8 cellular contexts compared by ENCODE assay signal in the genomic region with DNA sequence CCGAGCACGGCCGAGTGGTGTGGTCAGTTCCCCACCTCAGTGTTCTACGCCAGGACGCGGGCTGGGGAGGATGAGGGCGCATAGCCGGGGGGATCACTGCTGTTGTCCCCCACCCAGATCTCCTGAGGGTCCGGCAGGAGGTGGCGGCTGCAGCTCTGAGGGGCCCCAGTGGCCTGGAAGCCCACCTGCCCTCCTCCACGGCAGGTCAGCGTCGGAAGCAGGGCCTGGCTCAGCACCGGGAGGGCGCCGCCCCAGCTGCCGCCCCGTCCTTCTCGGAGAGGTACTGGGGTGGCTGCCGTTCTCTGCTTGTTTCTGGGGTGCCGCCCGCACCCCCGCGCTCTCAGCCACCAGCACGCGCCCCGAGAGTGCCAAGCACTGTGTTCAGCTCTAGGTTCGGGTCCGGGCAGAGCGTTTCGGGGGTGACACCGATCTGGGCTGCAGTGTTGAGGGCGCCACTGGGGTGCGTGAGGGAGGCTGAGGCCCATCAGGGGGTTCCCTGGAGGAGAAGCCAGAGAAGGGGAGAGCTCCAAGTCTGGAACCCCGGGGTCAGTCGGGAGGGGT. TPM values are rescaled to one million over a fixed set of nuclear protein-coding genes. Genes with fewer than 3 reads are reported as not detected.
DNase-seq lines count a peak whose midpoint lies in the region; ATAC-seq and TF ChIP-seq lines count a peak whose summit lies in the region.

No MANE protein-coding gene starts in this region.

- ATAC-seq in GM18520 (IDR thresholded peaks at IDR 0.05; ENCODE audit: unreplicated experiment): no peak

- H3K36me3 Mint-ChIP-seq in IgD-negative memory B cell: peaks cover 7% of the 10 kb centered on the region

- H3K27ac Mint-ChIP-seq in IgD-negative memory B cell: peak overlapping the region in 2 of 3 donors; percentile 67 to 73

- H3K4me3 Mint-ChIP-seq in IgD-negative memory B cell: peak overlapping the region; percentile 78 to 94 (median 84)

- peak overlapping the region; percentile 42 for H3K9ac ChIP-seq in neural cell (ENCODE audit: low read length)

- no peak for TF ChIP-seq EP300 in neural cell (conservative IDR thresholded peaks at IDR 0.05; ENCODE audit: poor library complexity, severe bottlenecking)

- no peak for TF ChIP-seq CTCF in BJ (IDR thresholded peaks at IDR 0.05; ENCODE audit: insufficient read depth, low read depth, low read length)
- no peak for TF ChIP-seq CTCF in choroid plexus epithelial cell (conservative IDR thresholded peaks at IDR 0.05; ENCODE audit: low read depth, low read length)
- TF ChIP-seq CTCF in neural cell (IDR thresholded peaks at IDR 0.05; ENCODE audit: poor library complexity, severe bottlenecking): no peak

- no peaks in the 10 kb centered on the region for H3K9me2 ChIP-seq in neural cell (ENCODE audit: insufficient read depth, low read length)

- H3K27me3 Mint-ChIP-seq in IgD-negative memory B cell: peaks cover 15% of the 10 kb centered on the region

- H3K79me2 ChIP-seq in neural cell (replicated peaks; ENCODE audit: insufficient read depth, low read length): no peaks in the 10 kb centered on the region

- H3K4me3 ChIP-seq in BJ (ENCODE audit: low read depth, low read length): peak overlapping the region; percentile 16
- peak overlapping the region; percentile 69 for H3K4me3 ChIP-seq in choroid plexus epithelial cell (ENCODE audit: low read depth, low read length)
- peak overlapping the region; percentile 61 for H3K4me3 ChIP-seq in neural cell (ENCODE audit: low read length)

- no peak overlapping the region for H3K27ac ChIP-seq in neural cell (ENCODE audit: low read length)

- POLR2A ChIA-PET in BJ (lab: Charles Lee): no interaction called here

- H3F3A ChIP-seq in neural cell (ENCODE audit: insufficient read depth, low read length, poor library complexity, severe bottlenecking): no peaks in the 10 kb centered on the region

- TF ChIP-seq RAD21 in neural cell (conservative IDR thresholded peaks at IDR 0.05): no peak

- H3K9me3 Mint-ChIP-seq in IgD-negative memory B cell: no peaks in the 10 kb centered on the region

- no peaks in the 10 kb centered on the region for H4K20me1 ChIP-seq in neural cell (ENCODE audit: insufficient read depth)

- H3K27me3 ChIP-seq in BJ (ENCODE audit: control insufficient read depth, insufficient read depth, low read length): no peaks in the 10 kb centered on the region
- H3K27me3 ChIP-seq in neural cell (ENCODE audit: insufficient read depth, low read depth, low read length): peaks cover 51% of the 10 kb centered on the region

- CTCF ChIA-PET in BJ (lab: Yijun Ruan, JAX): interaction anchor here (1.0 to 2.0 kb wide), 5 partner anchors 10 to 123 kb away, joined by 3 to 9 read pairs (median 6); no protein-coding TSS in a partner anchor

- DNase-seq in BJ (ENCODE audit: low read depth) (no peak), choroid plexus epithelial cell (ENCODE audit: low read depth) (no peak), D341Med (ENCODE audit: low spot score) (no peak), DMS 273 treated with DMSO at 0.1 percent for 48 hours (lab: John Stamatoyannopoulos, UW) (no peak), SIG-M5 treated with dmso at 0.1 percent for 504 hours (lab: John Stamatoyannopoulos, UW; ENCODE audit: unreplicated experiment) (no peak)

- no peaks in the 10 kb centered on the region for H3K9me3 ChIP-seq in neural cell (ENCODE audit: low read length)

- H3K4me1 Mint-ChIP-seq in IgD-negative memory B cell: peaks cover 0 to 6% (median 0%) of the 10 kb centered on the region in 3 donors

- no peak overlapping the region for H2AFZ ChIP-seq in neural cell (ENCODE audit: low read depth, low read length)

- H3K4me2 ChIP-seq in neural cell (ENCODE audit: low read length): no peak overlapping the region

- peaks cover 4% of the 10 kb centered on the region; the same call in 1 of the 2 replicates for H3K36me3 ChIP-seq in BJ (ENCODE audit: control insufficient read depth, insufficient read depth, low read length)
- H3K36me3 ChIP-seq in neural cell (ENCODE audit: insufficient read depth, low read length): no peaks in the 10 kb centered on the region

TF ChIP-seq in neural cell, 6 proteins besides CTCF, POLR2A, EP300 and RAD21:
- no peak for TF ChIP-seq MXI1 (conservative IDR thresholded peaks at IDR 0.05; ENCODE audit: poor library complexity, severe bottlenecking)
- no peak for TF ChIP-seq TAF1 (IDR thresholded peaks at IDR 0.05; ENCODE audit: low read depth)
- no peak for TF ChIP-seq REST (IDR thresholded peaks at IDR 0.05; ENCODE audit: borderline replicate concordance)
- no peak for TF ChIP-seq POLR2AphosphoS5 (IDR thresholded peaks at IDR 0.05)
- no peak for TF ChIP-seq EZH2 (IDR thresholded peaks at IDR 0.05; ENCODE audit: borderline replicate concordance, insufficient read depth, low read length, poor library complexity, severe bottlenecking)

RNA-seq across cellular contexts. Expression of gene SAMD11, which starts 17.4 kb away (rescaled TPM):
- polyA plus RNA-seq in BJ (2011; rRNA removed) (6.3 and 10.0 TPM in 2 replicates), IgD-negative memory B cell (not detected), neural cell (11.2 and 21.6 TPM in 2 replicates)
- polyA minus RNA-seq in BJ (2011; rRNA and poly(A)+ RNA removed): 6.5 and 11.6 TPM in 2 replicates
- polyA minus RNA-seq in neural cell: 3.6 and 6.1 TPM in 2 replicates

RNA-seq across cellular contexts. Expression of gene NOC2L, which starts 17.9 kb away (rescaled TPM):
- polyA plus RNA-seq in BJ (2011; rRNA removed): 33.7 and 49.7 TPM in 2 replicates
- polyA minus RNA-seq in BJ (2011; rRNA and poly(A)+ RNA removed): 36.8 and 49.0 TPM in 2 replicates
- 64.9 TPM for polyA plus RNA-seq in IgD-negative memory B cell
- polyA plus RNA-seq in neural cell: 77.2 and 78.2 TPM in 2 replicates
- polyA minus RNA-seq in neural cell: 70.8 and 77.2 TPM in 2 replicates

RNA-seq across cellular contexts. Expression of gene KLHL17, which starts 19.3 kb away (rescaled TPM):
- polyA plus RNA-seq in BJ (2011; rRNA removed): 6.7 and 14.7 TPM in 2 replicates
- 2.2 and 5.6 TPM in 2 replicates for polyA minus RNA-seq in BJ (2011; rRNA and poly(A)+ RNA removed)
- polyA plus RNA-seq in IgD-negative memory B cell: 1.3 TPM
- polyA plus RNA-seq in neural cell: 52.3 and 64.2 TPM in 2 replicates
- polyA minus RNA-seq in neural cell: 9.5 and 14.9 TPM in 2 replicates

RNA-seq across cellular contexts. Expression of gene PLEKHN1, which starts 25.2 kb away (rescaled TPM):
- 0.48 and 0.88 TPM in 2 replicates for polyA plus RNA-seq in BJ (2011; rRNA removed)
- 0.26 and 0.28 TPM in 2 replicates for polyA minus RNA-seq in BJ (2011; rRNA and poly(A)+ RNA removed)
- 0.14 TPM for polyA plus RNA-seq in IgD-negative memory B cell
- polyA plus RNA-seq in neural cell: 0.28 and 1.1 TPM in 2 replicates
- not detected in 2 replicates for polyA minus RNA-seq in neural cell

RNA-seq across cellular contexts. Expression of gene PERM1, which starts 40.8 kb away (rescaled TPM):
- polyA plus RNA-seq in BJ (2011; rRNA removed) (not detected in 2 replicates), IgD-negative memory B cell (not detected), neural cell (not detected in 2 replicates)
- polyA minus RNA-seq in BJ (2011; rRNA and poly(A)+ RNA removed): not detected in 2 replicates
- not detected in 2 replicates for polyA minus RNA-seq in neural cell

Comparison
In these comparisons a context has a peak if more than half of its experiments do, and no peak if none do; other contexts are left out.
1. H3K4me3 ChIP-seq: peak in every context shown above with its lines; median percentile 69 in choroid plexus epithelial cell; 61 in neural cell; 16 in BJ.